1 cellular context compared by ENCODE assay signal in genomic region chr12:56078931-56079728, GRCh38.
A peak's percentile ranks its signal among the peaks of the same experiment; 100 is the strongest.
TF ChIP-seq lines count a peak whose summit lies in the region.

No MANE protein-coding gene starts in this region.

TF ChIP-seq in K562, 482 proteins besides CTCF, POLR2A, EP300 and RAD21 (continued from another document and continues in another):
- 0 out of 2 replicates have a peak, but pooled peaks have one; percentile 46 for TF ChIP-seq ZBTB33 (CRISPR knock-in tag; IDR thresholded peaks at IDR 0.05)
- TF ChIP-seq RB1 (IDR thresholded peaks at IDR 0.05; ENCODE audit: low read depth), result peak; percentile 52; the same call in 1 of the 2 replicates
- TF ChIP-seq KAT8 (IDR thresholded peaks at IDR 0.05; ENCODE audit: low read depth), result no peak
- no peak for TF ChIP-seq ZKSCAN8 (CRISPR knock-in tag; IDR thresholded peaks at IDR 0.05)
- TF ChIP-seq ZZZ3 (IDR thresholded peaks at IDR 0.05), result no peak
- TF ChIP-seq NCOA6 (IDR thresholded peaks at IDR 0.05), result peak; percentile 71
- peak; percentile 18 to 25; a peak in 3 of 4 replicates for TF ChIP-seq MAZ (CRISPR knock-in tag; conservative IDR thresholded peaks at IDR 0.05 in 1 of 2, IDR thresholded peaks at IDR 0.05 in 1 of 2)
- no peak for TF ChIP-seq MCM3 (IDR thresholded peaks at IDR 0.05)
- peak; percentile 73 for TF ChIP-seq POLR2G (IDR thresholded peaks at IDR 0.05; ENCODE audit: low read depth, low read length)
- no peak for TF ChIP-seq DMBX1 (CRISPR knock-in tag; IDR thresholded peaks at IDR 0.05; ENCODE audit: borderline replicate concordance)
- no peak for TF ChIP-seq USF2 (CRISPR knock-in tag; IDR thresholded peaks at IDR 0.05)
- TF ChIP-seq CBFB (CRISPR knock-in tag; IDR thresholded peaks at IDR 0.05), result peak; percentile 50; the same call in 1 of the 2 replicates
- no peak for TF ChIP-seq TRIM24 (IDR thresholded peaks at IDR 0.05)
- no peak for TF ChIP-seq ZNF449 (CRISPR knock-in tag; IDR thresholded peaks at IDR 0.05)
- TF ChIP-seq SMC3 (conservative IDR thresholded peaks at IDR 0.05; ENCODE audit: insufficient read depth, low read depth, low read length), result 0 out of 2 replicates have a peak, but pooled peaks have one; percentile 18
- TF ChIP-seq RBFOX2 (IDR thresholded peaks at IDR 0.05; ENCODE audit: low read depth, low read length), result peak; percentile 66
- no peak for TF ChIP-seq CREM (IDR thresholded peaks at IDR 0.05; ENCODE audit: low read depth)
- 0 out of 2 replicates have a peak, but pooled peaks have one; percentile 29 for TF ChIP-seq BCOR (IDR thresholded peaks at IDR 0.05)
- no peak for TF ChIP-seq SRSF9 (IDR thresholded peaks at IDR 0.05; ENCODE audit: borderline replicate concordance, low read depth, low read length)
- TF ChIP-seq RUNX1 (IDR thresholded peaks at IDR 0.05; ENCODE audit: low read depth), result no peak
- peak in 1 of 2 experiments; percentile 3; a peak in 1 of 4 replicates for TF ChIP-seq RCOR1 (IDR thresholded peaks at IDR 0.05; ENCODE audit: borderline replicate concordance in 1 of 2, low read depth in 2 of 2, low read length in 2 of 2)
- TF ChIP-seq ZBTB1 (CRISPR knock-in tag; IDR thresholded peaks at IDR 0.05; ENCODE audit: borderline replicate concordance, low read depth), result peak; percentile 56; the same call in 1 of the 2 replicates
- TF ChIP-seq ATF7 (IDR thresholded peaks at IDR 0.05), result no peak
- TF ChIP-seq ARHGAP35 (IDR thresholded peaks at IDR 0.05; ENCODE audit: partially characterized antibody), result no peak
- peak; percentile 40; the same call in 1 of the 2 replicates for TF ChIP-seq CTBP1 (IDR thresholded peaks at IDR 0.05; ENCODE audit: borderline replicate concordance)
- peak in 1 of 2 experiments; percentile 57; a peak in 1 of 4 replicates for TF ChIP-seq UBTF (IDR thresholded peaks at IDR 0.05; ENCODE audit: borderline replicate concordance in 1 of 2, low read depth in 2 of 2, low read length in 2 of 2)
- peak; percentile 47; the same call in 1 of the 2 replicates for TF ChIP-seq ZBTB9 (CRISPR knock-in tag; IDR thresholded peaks at IDR 0.05)
- TF ChIP-seq ZNF197 (CRISPR knock-in tag; IDR thresholded peaks at IDR 0.05; ENCODE audit: low read depth), result no peak
- no peak for TF ChIP-seq ZNF384 (IDR thresholded peaks at IDR 0.05; ENCODE audit: low read depth, low read length)
- TF ChIP-seq NFRKB (IDR thresholded peaks at IDR 0.05; ENCODE audit: low read depth), result no peak
- TF ChIP-seq E4F1 (CRISPR knock-in tag; IDR thresholded peaks at IDR 0.05; ENCODE audit: borderline replicate concordance), result no peak
- TF ChIP-seq MAFF (IDR thresholded peaks at IDR 0.05; ENCODE audit: low read length), result no peak
- TF ChIP-seq ZNF76 (CRISPR knock-in tag; IDR thresholded peaks at IDR 0.05; ENCODE audit: borderline replicate concordance), result no peak
- TF ChIP-seq ZNF57 (CRISPR knock-in tag; IDR thresholded peaks at IDR 0.05), result no peak
- peak; percentile 36 for TF ChIP-seq SMAD4 (CRISPR knock-in tag; conservative IDR thresholded peaks at IDR 0.05)
- TF ChIP-seq ZBTB40 (IDR thresholded peaks at IDR 0.05), result 0 out of 2 replicates have a peak, but pooled peaks have one; percentile 16
- TF ChIP-seq ZBTB40 (CRISPR knock-in tag; IDR thresholded peaks at IDR 0.05), result no peak
- TF ChIP-seq PREB (CRISPR knock-in tag; IDR thresholded peaks at IDR 0.05), result no peak
- TF ChIP-seq TFAP4 (CRISPR knock-in tag; IDR thresholded peaks at IDR 0.05; ENCODE audit: borderline replicate concordance), result peak; percentile 78
- no peak for TF ChIP-seq HNRNPLL (IDR thresholded peaks at IDR 0.05; ENCODE audit: low read depth, low read length, poor library complexity, severe bottlenecking)
